In the genomic region with DNA sequence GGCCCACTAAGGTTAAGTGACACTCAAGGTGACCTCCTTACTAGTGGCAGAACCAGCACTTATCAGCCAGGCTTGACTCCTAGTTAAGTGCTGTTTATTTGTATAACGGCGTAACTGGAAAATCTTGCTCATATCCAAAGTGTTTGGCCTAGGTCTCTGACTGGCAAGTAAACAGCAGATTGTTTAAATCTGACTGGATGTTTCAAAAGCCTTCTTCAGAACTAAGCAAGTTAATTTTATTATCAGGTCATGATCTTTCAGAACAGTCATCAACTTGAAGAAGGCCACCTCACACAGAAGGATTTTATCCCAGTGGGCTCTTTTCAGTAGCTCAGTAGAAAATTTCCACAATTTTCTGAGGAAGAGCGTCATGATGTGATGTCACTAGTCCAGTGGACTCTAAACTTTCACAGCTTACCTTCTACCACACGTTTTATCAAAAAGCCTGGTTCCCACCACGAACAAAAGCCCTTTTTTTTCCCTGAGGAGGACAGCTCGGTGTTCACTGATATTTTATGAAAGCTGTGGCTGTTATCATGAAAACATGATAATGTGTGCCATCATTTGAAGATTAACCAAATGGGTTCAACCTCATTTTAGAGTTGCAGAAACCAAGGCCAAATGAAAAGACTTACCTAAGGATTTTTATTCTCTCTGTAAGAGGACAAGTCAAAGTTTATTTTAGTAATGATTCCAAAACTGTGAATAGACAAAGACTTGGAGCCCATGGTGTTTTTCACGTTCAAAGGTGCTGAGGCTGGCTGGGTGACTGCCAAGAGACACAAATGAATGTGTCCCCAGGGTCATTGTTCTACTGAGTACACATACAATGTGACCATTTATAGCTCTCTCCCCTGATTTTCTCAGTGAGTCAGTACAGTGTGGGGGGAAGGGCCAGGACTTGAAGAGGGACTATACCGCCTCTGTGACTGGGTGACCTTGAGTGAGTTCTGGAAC, we compare ENCODE assay signal across 1 cellular context.
TF ChIP-seq lines count a peak whose summit lies in the region.

No MANE protein-coding gene starts in this region.

TF ChIP-seq in HEK293, 187 proteins besides CTCF, POLR2A, EP300 and RAD21 (continued from another document):
- TF ChIP-seq ZFP3 (tag by site-specific recombination; IDR thresholded peaks at IDR 0.05; ENCODE audit: low read depth) (no peak), ZNF175 (tag by site-specific recombination; IDR thresholded peaks at IDR 0.05) (no peak)
